8 cellular contexts compared by ENCODE assay signal in genomic region chr16:3718019-3718391, GRCh38. TPM values are rescaled to one million over a fixed set of nuclear protein-coding genes. Genes with fewer than 3 reads are reported as not detected.
DNase-seq lines count a peak whose midpoint lies in the region; TF ChIP-seq lines count a peak whose summit lies in the region.

No MANE protein-coding gene starts in this region.

- no peaks in the 10 kb centered on the region for H3K9me3 Mint-ChIP-seq in activated T-cell treated with anti-CD3 and anti-CD28 coated beads, Interleukin-2, amount 50 U/mL, for 24 hours

- H3K27ac Mint-ChIP-seq in activated T-cell treated with anti-CD3 and anti-CD28 coated beads, Interleukin-2, amount 50 U/mL, for 24 hours = peak overlapping the region; percentile 94

- no peak for DNase-seq in activated T-cell treated with anti-CD3 and anti-CD28 coated beads, Interleukin-2, amount 50 U/mL, for 24 hours
- no peak for DNase-seq in activated T-cell treated with anti-CD3 and anti-CD28 coated beads, Interleukin-2, amount 50 U/mL, for 48 hours
- DNase-seq in tibial artery = no peak
- no peak for DNase-seq in COR-L47 (lab: John Stamatoyannopoulos, UW)
- DNase-seq in COLO668 (lab: John Stamatoyannopoulos, UW; ENCODE audit: unreplicated experiment) = no peak
- DNase-seq in amygdala (lab: John Stamatoyannopoulos, UW) = no peak

- H3K27me3 ChIP-seq in liver (ENCODE audit: control insufficient read depth in 4 of 4, insufficient read depth in 4 of 4, low read length in 3 of 4) = no peaks in the 10 kb centered on the region
- no peaks in the 10 kb centered on the region for H3K27me3 ChIP-seq in tibial artery

- WGBS in liver = 30% methylated on average over 5 of the region's 5 CpGs

- H3K9me3 ChIP-seq in liver (ENCODE audit: control insufficient read depth in 4 of 4, low read length in 3 of 4) = no peaks in the 10 kb centered on the region
- H3K9me3 ChIP-seq in tibial artery = no peaks in the 10 kb centered on the region

- intact Hi-C loops in tibial artery (cut with DNase I; ENCODE audit: low total_unique reads) = loop anchor here (2.0 kb wide), 1 partner anchor 161 kb away; no protein-coding TSS in a partner anchor

- H3K27ac ChIP-seq in angular gyrus (ENCODE audit: low read depth, low read length) (peak overlapping the region; percentile 90), liver (ENCODE audit: low read depth in 1 of 2, low read length in 2 of 2) (peak overlapping the region; percentile 78 to 87), tibial artery (peak overlapping the region; percentile 90 to 92)

- peak overlapping the region in 1 of 2 donors; percentile 1 for H3K9ac ChIP-seq in liver (ENCODE audit: low read depth in 1 of 2, low read length in 2 of 2)

- no peak for TF ChIP-seq RAD21 in liver (IDR thresholded peaks at IDR 0.05)

- peaks cover 0 to 3% (median 1%) of the 10 kb centered on the region in 4 donors for H3K36me3 ChIP-seq in liver (ENCODE audit: control insufficient read depth in 4 of 4, insufficient read depth in 3 of 4, low read depth in 1 of 4, low read length in 3 of 4)
- peaks cover 4 to 11% (median 5%) of the 10 kb centered on the region in 3 donors for H3K36me3 ChIP-seq in tibial artery

- H3K36me3 Mint-ChIP-seq in activated T-cell treated with anti-CD3 and anti-CD28 coated beads, Interleukin-2, amount 50 U/mL, for 24 hours (ENCODE audit: low read depth) = peaks cover 38% of the 10 kb centered on the region

- H3K4me1 Mint-ChIP-seq in activated T-cell treated with anti-CD3 and anti-CD28 coated beads, Interleukin-2, amount 50 U/mL, for 24 hours (ENCODE audit: low read depth) = peaks cover 39% of the 10 kb centered on the region

- H3K4me3 Mint-ChIP-seq in activated T-cell treated with anti-CD3 and anti-CD28 coated beads, Interleukin-2, amount 50 U/mL, for 24 hours = peak overlapping the region; percentile 93

- peak overlapping the region; percentile 53 to 99 (median 83) for H3K4me3 ChIP-seq in liver (ENCODE audit: low read depth in 1 of 3, low read length in 3 of 3)
- H3K4me3 ChIP-seq in tibial artery = peak overlapping the region; percentile 97 to 99

- H3K27me3 Mint-ChIP-seq in activated T-cell treated with anti-CD3 and anti-CD28 coated beads, Interleukin-2, amount 50 U/mL, for 24 hours = no peaks in the 10 kb centered on the region

- no peak for TF ChIP-seq CTCF in liver (IDR thresholded peaks at IDR 0.05; ENCODE audit: low read depth, low read length, missing input control)
- TF ChIP-seq CTCF in tibial artery (IDR thresholded peaks at IDR 0.05) = no peak

- H3K4me1 ChIP-seq in liver (ENCODE audit: control insufficient read depth in 4 of 4, insufficient read depth in 4 of 4, low read length in 3 of 4) (peaks cover 0 to 22% (median 11%) of the 10 kb centered on the region in 4 donors), tibial artery (peaks cover 0 to 15% (median 12%) of the 10 kb centered on the region in 4 donors)

TF ChIP-seq in liver, 16 proteins besides CTCF, POLR2A, EP300 and RAD21:
- TF ChIP-seq RXRA (IDR thresholded peaks at IDR 0.05) = no peak
- no peak for TF ChIP-seq GABPA (IDR thresholded peaks at IDR 0.05 in 1 of 2, conservative IDR thresholded peaks at IDR 0.05 in 1 of 2)
- TF ChIP-seq TAF1 (conservative IDR thresholded peaks at IDR 0.05) = no peak
- no peak for TF ChIP-seq HNF4G (IDR thresholded peaks at IDR 0.05)
- no peak for TF ChIP-seq EGR1 (IDR thresholded peaks at IDR 0.05; ENCODE audit: low read depth in 2 of 2)
- no peak for TF ChIP-seq NR2F2 (IDR thresholded peaks at IDR 0.05)
- TF ChIP-seq HNF4A (conservative IDR thresholded peaks at IDR 0.05) = no peak
- TF ChIP-seq, protein P1, sequence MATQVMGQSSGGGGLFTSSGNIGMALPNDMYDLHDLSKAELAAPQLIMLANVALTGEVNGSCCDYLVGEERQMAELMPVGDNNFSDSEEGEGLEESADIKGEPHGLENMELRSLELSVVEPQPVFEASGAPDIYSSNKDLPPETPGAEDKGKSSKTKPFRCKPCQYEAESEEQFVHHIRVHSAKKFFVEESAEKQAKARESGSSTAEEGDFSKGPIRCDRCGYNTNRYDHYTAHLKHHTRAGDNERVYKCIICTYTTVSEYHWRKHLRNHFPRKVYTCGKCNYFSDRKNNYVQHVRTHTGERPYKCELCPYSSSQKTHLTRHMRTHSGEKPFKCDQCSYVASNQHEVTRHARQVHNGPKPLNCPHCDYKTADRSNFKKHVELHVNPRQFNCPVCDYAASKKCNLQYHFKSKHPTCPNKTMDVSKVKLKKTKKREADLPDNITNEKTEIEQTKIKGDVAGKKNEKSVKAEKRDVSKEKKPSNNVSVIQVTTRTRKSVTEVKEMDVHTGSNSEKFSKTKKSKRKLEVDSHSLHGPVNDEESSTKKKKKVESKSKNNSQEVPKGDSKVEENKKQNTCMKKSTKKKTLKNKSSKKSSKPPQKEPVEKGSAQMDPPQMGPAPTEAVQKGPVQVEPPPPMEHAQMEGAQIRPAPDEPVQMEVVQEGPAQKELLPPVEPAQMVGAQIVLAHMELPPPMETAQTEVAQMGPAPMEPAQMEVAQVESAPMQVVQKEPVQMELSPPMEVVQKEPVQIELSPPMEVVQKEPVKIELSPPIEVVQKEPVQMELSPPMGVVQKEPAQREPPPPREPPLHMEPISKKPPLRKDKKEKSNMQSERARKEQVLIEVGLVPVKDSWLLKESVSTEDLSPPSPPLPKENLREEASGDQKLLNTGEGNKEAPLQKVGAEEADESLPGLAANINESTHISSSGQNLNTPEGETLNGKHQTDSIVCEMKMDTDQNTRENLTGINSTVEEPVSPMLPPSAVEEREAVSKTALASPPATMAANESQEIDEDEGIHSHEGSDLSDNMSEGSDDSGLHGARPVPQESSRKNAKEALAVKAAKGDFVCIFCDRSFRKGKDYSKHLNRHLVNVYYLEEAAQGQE (IDR thresholded peaks at IDR 0.05) = no peak
- no peak for TF ChIP-seq YY1 (IDR thresholded peaks at IDR 0.05)
- TF ChIP-seq, protein P2, sequence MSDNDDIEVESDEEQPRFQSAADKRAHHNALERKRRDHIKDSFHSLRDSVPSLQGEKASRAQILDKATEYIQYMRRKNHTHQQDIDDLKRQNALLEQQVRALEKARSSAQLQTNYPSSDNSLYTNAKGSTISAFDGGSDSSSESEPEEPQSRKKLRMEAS (IDR thresholded peaks at IDR 0.05) = no peak
- no peak for TF ChIP-seq SP1 (IDR thresholded peaks at IDR 0.05)
- no peak for TF ChIP-seq FOXA2 (IDR thresholded peaks at IDR 0.05)

RNA-seq across cellular contexts. Expression of gene TRAP1, which starts 0.7 kb away (rescaled TPM):
- 100 to 1,000 TPM in 1 of 2 donors, 10 to 100 TPM in 1; 96.0 to 129 TPM for total RNA-seq in liver
- polyA plus RNA-seq in liver = 100 to 1,000 TPM in 1 of 2 donors, 10 to 100 TPM in 1; 78.3 to 148 TPM
